ENCODE assay signal across 1 cellular context in genomic region chr2:181146171-181146570, GRCh38.
TF ChIP-seq lines count a peak whose summit lies in the region.

No MANE protein-coding gene starts in this region.

TF ChIP-seq in SK-N-SH, 30 proteins besides CTCF, POLR2A, EP300 and RAD21 (continued from another document):
- TF ChIP-seq EZH2phosphoT487 (IDR thresholded peaks at IDR 0.05; ENCODE audit: borderline replicate concordance, low read depth) (no peak), JUND (IDR thresholded peaks at IDR 0.05) (no peak), RFX5 (IDR thresholded peaks at IDR 0.05; ENCODE audit: low read length) (no peak), RXRA (IDR thresholded peaks at IDR 0.05; ENCODE audit: borderline replicate concordance, low read depth) (no peak), MEF2A (IDR thresholded peaks at IDR 0.05; ENCODE audit: borderline replicate concordance, low read depth) (no peak), YY1 (IDR thresholded peaks at IDR 0.05; ENCODE audit: low read depth) (no peak), RCOR1 (IDR thresholded peaks at IDR 0.05; ENCODE audit: low read length) (no peak)
